In the genomic region with DNA sequence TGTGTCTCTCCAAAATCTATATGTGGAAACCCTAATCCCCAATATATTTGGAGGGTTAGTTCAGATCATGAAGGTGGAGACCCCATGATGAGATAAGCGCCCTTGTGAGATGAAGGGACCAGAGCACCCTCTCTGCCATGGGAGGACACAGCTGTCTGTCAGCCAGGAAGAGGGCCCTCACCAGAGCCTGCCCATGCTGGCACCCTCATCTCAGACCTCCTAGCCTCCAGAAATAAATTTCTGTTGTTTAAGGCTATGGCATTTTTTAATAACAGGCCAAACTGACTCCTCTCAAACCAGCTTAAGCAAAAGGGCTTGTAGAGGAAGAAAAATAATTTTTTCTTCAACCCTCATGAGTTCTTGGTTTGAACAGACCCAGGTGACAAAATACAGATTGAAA, we compare ENCODE assay signal across 18 cellular contexts.
DNase-seq lines count a peak whose midpoint lies in the region; ATAC-seq and TF ChIP-seq lines count a peak whose summit lies in the region.
"Had no signal": no experiment of that assay in that cellular context is flagged by ENCODE, and none has a peak within 500 bp of the region (broad histone marks: within the 10 kb centered on the region; RNA-seq: fewer than 3 reads in every experiment).

No MANE protein-coding gene starts in this region.

- CTCF ChIA-PET in mammary epithelial cell (lab: Charles Lee; ENCODE audit: low non-redundant PET), result no interaction called here
- CTCF ChIA-PET in MCF 10A (lab: Yijun Ruan, JAX), result interaction anchor here (0.6 to 21.2 kb wide), 4 partner anchors 7 to 354 kb away, joined by 3 to 684 read pairs (median 8); no protein-coding TSS in a partner anchor
- CTCF ChIA-PET in WTC11 (lab: Charles Lee), result interaction anchor here (1.1 to 3.9 kb wide), 5 partner anchors 7 to 149 kb away, joined by 3 to 28 read pairs (median 6); no protein-coding TSS in a partner anchor
- CTCF ChIA-PET in activated CD4-positive, alpha-beta memory T cell treated with anti-CD3 and anti-CD28 coated beads for 36 hours (lab: Charles Lee), result interaction anchor here (0.6 to 0.8 kb wide), 2 partner anchors 149 to 374 kb away, joined by 3 read pairs; no protein-coding TSS in a partner anchor

- H3K4me1 Mint-ChIP-seq in MCF 10A (ENCODE audit: insufficient read depth, unreplicated experiment), result peaks cover 13% of the 10 kb centered on the region
- peaks cover 37% of the 10 kb centered on the region for H3K4me1 Mint-ChIP-seq in WTC11
- H3K4me1 Mint-ChIP-seq in activated CD4-positive, alpha-beta memory T cell treated with anti-CD3 and anti-CD28 coated beads for 36 hours (ENCODE audit: low read depth), result no peaks in the 10 kb centered on the region
- H3K4me1 Mint-ChIP-seq: CD4-positive, alpha-beta memory T cell; IgD-negative memory B cell had no signal

- no peaks in the 10 kb centered on the region for H3K79me2 ChIP-seq in mammary epithelial cell (ENCODE audit: insufficient read depth, low read length)

- H3K9me3 Mint-ChIP-seq in MCF 10A (ENCODE audit: unreplicated experiment) (no peaks in the 10 kb centered on the region), WTC11 (0 out of 2 replicates have a peak, but pooled peaks cover 2% of the 10 kb centered on the region)
- H3K9me3 Mint-ChIP-seq in activated CD4-positive, alpha-beta memory T cell treated with anti-CD3 and anti-CD28 coated beads for 36 hours, result no peaks in the 10 kb centered on the region
- H3K9me3 Mint-ChIP-seq: CD4-positive, alpha-beta memory T cell; IgD-negative memory B cell had no signal

- no TSS peak for BruUV-seq in mammary epithelial cell (replicated peaks; lab: Mats Ljungman, UMichigan)
- no TSS peak for BruUV-seq in MCF 10A (replicated peaks; lab: Mats Ljungman, UMichigan)

- no peaks in the 10 kb centered on the region for H4K20me1 ChIP-seq in mammary epithelial cell (ENCODE audit: insufficient read depth, low read length)

- in situ Hi-C loops in mammary epithelial cell (cut with MboI; ENCODE audit: low sequenced_read_pairs in 2 of 2), result loop anchor here (25.0 kb wide), 2 partner anchors 273 to 623 kb away; no protein-coding TSS in a partner anchor

- H2AFZ ChIP-seq in mammary epithelial cell (ENCODE audit: low read depth, low read length), result peak overlapping the region; percentile 72

- no peak overlapping the region for H3K27ac ChIP-seq in mammary epithelial cell (ENCODE audit: insufficient read depth, low read depth, low read length)
- no peak overlapping the region for H3K27ac ChIP-seq in iPS-20b (ENCODE audit: low read length)
- peak overlapping the region; percentile 7 for H3K27ac ChIP-seq in stomach smooth muscle (ENCODE audit: low read length)
- H3K27ac ChIP-seq: 22Rv1, A549, C4-2B had no signal

- POLR2A ChIA-PET in MCF 10A (lab: Yijun Ruan, JAX) (interaction anchor here (1.2 kb wide), 1 partner anchor 11 kb away, joined by 5 read pairs; no protein-coding TSS in a partner anchor), WTC11 (lab: Charles Lee) (no interaction called here)
- POLR2A ChIA-PET in activated CD4-positive, alpha-beta memory T cell treated with anti-CD3 and anti-CD28 coated beads for 36 hours (lab: Charles Lee), result no interaction called here

- H3K27me3 ChIP-seq in mammary epithelial cell (ENCODE audit: insufficient read depth, low read length), result no peaks in the 10 kb centered on the region
- H3K27me3 ChIP-seq in iPS-20b (ENCODE audit: insufficient read depth, low read length), result no peaks in the 10 kb centered on the region
- no peaks in the 10 kb centered on the region for H3K27me3 ChIP-seq in stomach smooth muscle (ENCODE audit: control insufficient read depth in 1 of 2, insufficient read depth in 2 of 2, low read length in 2 of 2)

- H3K36me3 Mint-ChIP-seq in MCF 10A (ENCODE audit: insufficient read depth, unreplicated experiment), result no peaks in the 10 kb centered on the region
- no peaks in the 10 kb centered on the region for H3K36me3 Mint-ChIP-seq in WTC11
- H3K36me3 Mint-ChIP-seq in activated CD4-positive, alpha-beta memory T cell treated with anti-CD3 and anti-CD28 coated beads for 36 hours, result no peaks in the 10 kb centered on the region
- H3K36me3 Mint-ChIP-seq: CD4-positive, alpha-beta memory T cell; IgD-negative memory B cell had no signal

- H3K4me2 ChIP-seq in mammary epithelial cell (ENCODE audit: insufficient read depth, low read depth, low read length), result no peak overlapping the region
- H3K4me2 ChIP-seq: A549 had no signal

- DNase-seq in mammary epithelial cell, result no peak
- DNase-seq in MCF 10A (ENCODE audit: unreplicated experiment), result no peak
- DNase-seq in WTC11 (ENCODE audit: low spot score), result no peak
- no peak for DNase-seq in activated CD4-positive, alpha-beta memory T cell treated with anti-CD3 and anti-CD28 coated beads for 36 hours
- no peak for DNase-seq in SW480 (ENCODE audit: low spot score)
- DNase-seq: AML-193; CD4-positive, alpha-beta memory T cell; DMS153; DMS79; GDM1; KBM-7 had no signal

- no peaks in the 10 kb centered on the region for H3K27me3 Mint-ChIP-seq in MCF 10A (ENCODE audit: insufficient read depth, unreplicated experiment)
- no peaks in the 10 kb centered on the region for H3K27me3 Mint-ChIP-seq in WTC11 (ENCODE audit: low read depth)
- H3K27me3 Mint-ChIP-seq in activated CD4-positive, alpha-beta memory T cell treated with anti-CD3 and anti-CD28 coated beads for 36 hours, result peaks cover 3% of the 10 kb centered on the region

- no peak overlapping the region for H3K9ac ChIP-seq in mammary epithelial cell (ENCODE audit: insufficient read depth, low read length)
- no peak overlapping the region for H3K9ac ChIP-seq in iPS-20b (ENCODE audit: low read depth, low read length)
- no peak overlapping the region for H3K9ac ChIP-seq in stomach smooth muscle (ENCODE audit: low read length in 2 of 2)

- H3K4me3 ChIP-seq in mammary epithelial cell (replicated peaks in 1 of 3; ENCODE audit: insufficient read depth in 1 of 3, low read depth in 2 of 3, low read length in 3 of 3), result no peak overlapping the region
- 0 out of 2 replicates have a peak overlapping the region, but pooled peaks have one; percentile 7 for H3K4me3 ChIP-seq in iPS-20b (ENCODE audit: low read length)
- H3K4me3 ChIP-seq in stomach smooth muscle (ENCODE audit: low read length in 2 of 2), result no peak overlapping the region
- H3K4me3 ChIP-seq: A549 had no signal

- H3K27ac Mint-ChIP-seq in MCF 10A (ENCODE audit: low read depth, unreplicated experiment) (no peak overlapping the region), WTC11 (no peak overlapping the region)
- no peak overlapping the region for H3K27ac Mint-ChIP-seq in activated CD4-positive, alpha-beta memory T cell treated with anti-CD3 and anti-CD28 coated beads for 36 hours
- H3K27ac Mint-ChIP-seq: CD4-positive, alpha-beta memory T cell; IgD-negative memory B cell had no signal

- dilution Hi-C loops in mammary epithelial cell (cut with HindIII; ENCODE audit: low sequenced_read_pairs), result loop anchor here (25.0 kb wide), 2 partner anchors 148 to 298 kb away; partner anchors contain the start of gene SMC5

- peaks cover 7% of the 10 kb centered on the region for H3K4me1 ChIP-seq in mammary epithelial cell (ENCODE audit: insufficient read depth, low read length)
- peaks cover 20% of the 10 kb centered on the region for H3K4me1 ChIP-seq in iPS-20b (ENCODE audit: insufficient read depth, low read length)
- peaks cover 8% of the 10 kb centered on the region for H3K4me1 ChIP-seq in stomach smooth muscle (ENCODE audit: control insufficient read depth, insufficient read depth, low read length)
- H3K4me1 ChIP-seq: A549 had no signal

- ATAC-seq in WTC11, result peak; percentile 30; the same call in 1 of the 2 replicates
- ATAC-seq in HG02970 (IDR thresholded peaks at IDR 0.05; ENCODE audit: low FRiP score, unreplicated experiment), result no peak
- ATAC-seq: A549 had no signal

- H3K36me3 ChIP-seq in mammary epithelial cell (ENCODE audit: insufficient read depth, low read length), result no peaks in the 10 kb centered on the region
- no peaks in the 10 kb centered on the region for H3K36me3 ChIP-seq in iPS-20b (ENCODE audit: insufficient read depth, low read depth, low read length)
- H3K36me3 ChIP-seq in stomach smooth muscle (ENCODE audit: control insufficient read depth in 2 of 2, insufficient read depth in 2 of 2, low read length in 2 of 2), result no peaks in the 10 kb centered on the region

- intact Hi-C loops in mammary epithelial cell (cut with micrococcal nuclease), result no loop called here
- intact Hi-C loops in MCF 10A (cut with micrococcal nuclease), result no loop called here
- intact Hi-C loops in activated CD4-positive, alpha-beta memory T cell treated with anti-CD3 and anti-CD28 coated beads for 36 hours (cut with micrococcal nuclease), result no loop called here

- H3K9me3 ChIP-seq in mammary epithelial cell (replicated peaks; ENCODE audit: insufficient read depth, low read length) (no peaks in the 10 kb centered on the region), iPS-20b (ENCODE audit: insufficient read depth, low read depth, low read length) (no peaks in the 10 kb centered on the region), stomach smooth muscle (ENCODE audit: control insufficient read depth in 2 of 2, low read length in 2 of 2) (no peaks in the 10 kb centered on the region)
- H3K9me3 ChIP-seq: A549 had no signal

- 86% methylated on average over 1 of the region's 1 CpG for WGBS in mammary epithelial cell (ENCODE audit: low coverage, missing lambda C conversion rate)

- TF ChIP-seq CTCF in mammary epithelial cell (conservative IDR thresholded peaks at IDR 0.05 in 1 of 2, IDR thresholded peaks at IDR 0.05 in 1 of 2; ENCODE audit: extremely low read depth in 1 of 2, insufficient read depth in 1 of 2, low read depth in 1 of 2, low read length in 2 of 2) (no peak), MCF 10A (IDR thresholded peaks at IDR 0.05; ENCODE audit: unreplicated experiment) (no peak), WTC11 (IDR thresholded peaks at IDR 0.05) (no peak)

- H3K4me3 Mint-ChIP-seq in MCF 10A (ENCODE audit: unreplicated experiment) (no peak overlapping the region), WTC11 (no peak overlapping the region)
- H3K4me3 Mint-ChIP-seq in activated CD4-positive, alpha-beta memory T cell treated with anti-CD3 and anti-CD28 coated beads for 36 hours, result no peak overlapping the region
- H3K4me3 Mint-ChIP-seq: CD4-positive, alpha-beta memory T cell; IgD-negative memory B cell had no signal

TF ChIP-seq in WTC11, 78 proteins besides CTCF, POLR2A, EP300 and RAD21 (continues in another document):
- no peak for TF ChIP-seq TEAD1 (CRISPR knock-in tag; IDR thresholded peaks at IDR 0.05)
- TF ChIP-seq, protein P1, sequence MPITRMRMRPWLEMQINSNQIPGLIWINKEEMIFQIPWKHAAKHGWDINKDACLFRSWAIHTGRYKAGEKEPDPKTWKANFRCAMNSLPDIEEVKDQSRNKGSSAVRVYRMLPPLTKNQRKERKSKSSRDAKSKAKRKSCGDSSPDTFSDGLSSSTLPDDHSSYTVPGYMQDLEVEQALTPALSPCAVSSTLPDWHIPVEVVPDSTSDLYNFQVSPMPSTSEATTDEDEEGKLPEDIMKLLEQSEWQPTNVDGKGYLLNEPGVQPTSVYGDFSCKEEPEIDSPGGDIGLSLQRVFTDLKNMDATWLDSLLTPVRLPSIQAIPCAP (CRISPR knock-in tag; IDR thresholded peaks at IDR 0.05), result no peak
